ENCODE assay signal across 2 cellular contexts in the genomic region with DNA sequence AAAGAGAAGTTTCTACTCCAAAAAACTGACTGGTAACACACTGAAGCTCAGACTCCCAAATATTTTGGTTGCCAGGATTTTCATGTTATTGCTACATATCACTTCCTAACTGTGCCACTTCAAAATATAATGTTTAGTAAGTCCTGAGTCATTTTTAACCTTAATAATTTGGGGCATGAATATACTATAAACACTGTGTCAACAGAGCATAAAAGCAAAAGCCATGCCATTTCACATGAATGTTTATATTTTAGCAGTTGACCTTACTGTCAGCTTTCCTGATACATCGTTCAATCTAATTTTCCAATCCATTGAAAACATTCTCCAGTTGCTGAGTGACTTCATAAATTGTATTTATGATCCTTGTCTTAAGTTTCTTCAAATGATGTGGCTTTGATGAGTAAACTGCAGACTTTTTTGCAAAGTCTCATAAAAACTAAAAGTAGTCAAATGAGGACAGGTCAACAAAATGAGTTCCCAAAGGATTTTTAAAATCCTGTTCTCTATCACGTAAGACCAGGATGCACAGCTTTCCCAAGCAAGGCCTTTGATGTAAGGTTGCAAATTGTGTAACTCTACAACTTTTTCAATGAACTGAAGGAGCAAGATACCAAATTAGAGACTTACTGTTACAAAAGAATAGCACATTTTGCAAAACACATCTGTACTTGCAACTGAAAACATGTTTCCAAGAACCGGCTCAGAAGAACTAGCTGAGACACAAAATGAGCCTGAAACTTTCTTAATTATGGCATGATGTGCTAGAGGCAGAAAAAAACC.
TF ChIP-seq lines count a peak whose summit lies in the region.

No MANE protein-coding gene starts in this region.

TF ChIP-seq in IMR-90, 13 proteins besides CTCF, POLR2A, EP300 and RAD21:
- TF ChIP-seq MAZ (IDR thresholded peaks at IDR 0.05; ENCODE audit: borderline replicate concordance, low read depth, low read length), result no peak
- TF ChIP-seq NFE2L2 (IDR thresholded peaks at IDR 0.05; ENCODE audit: low read depth, low read length), result no peak
- TF ChIP-seq CEBPB (IDR thresholded peaks at IDR 0.05; ENCODE audit: low read depth, low read length), result peak; percentile 41; the same call in 1 of the 2 replicates
- no peak for TF ChIP-seq FOS (IDR thresholded peaks at IDR 0.05; ENCODE audit: low read depth, low read length)
- TF ChIP-seq, protein P1, sequence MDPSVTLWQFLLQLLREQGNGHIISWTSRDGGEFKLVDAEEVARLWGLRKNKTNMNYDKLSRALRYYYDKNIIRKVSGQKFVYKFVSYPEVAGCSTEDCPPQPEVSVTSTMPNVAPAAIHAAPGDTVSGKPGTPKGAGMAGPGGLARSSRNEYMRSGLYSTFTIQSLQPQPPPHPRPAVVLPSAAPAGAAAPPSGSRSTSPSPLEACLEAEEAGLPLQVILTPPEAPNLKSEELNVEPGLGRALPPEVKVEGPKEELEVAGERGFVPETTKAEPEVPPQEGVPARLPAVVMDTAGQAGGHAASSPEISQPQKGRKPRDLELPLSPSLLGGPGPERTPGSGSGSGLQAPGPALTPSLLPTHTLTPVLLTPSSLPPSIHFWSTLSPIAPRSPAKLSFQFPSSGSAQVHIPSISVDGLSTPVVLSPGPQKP (IDR thresholded peaks at IDR 0.05; ENCODE audit: borderline replicate concordance, low read depth, low read length), result no peak
- TF ChIP-seq MXI1 (IDR thresholded peaks at IDR 0.05; ENCODE audit: borderline replicate concordance, low read depth, low read length), result no peak
- no peak for TF ChIP-seq BHLHE40 (IDR thresholded peaks at IDR 0.05; ENCODE audit: low read depth, low read length)
TF ChIP-seq in IMR-90: peak in this region for 1.

TF ChIP-seq in GM12891, 5 proteins besides CTCF, POLR2A, EP300 and RAD21:
- TF ChIP-seq POLR2AphosphoS5 (IDR thresholded peaks at IDR 0.05; ENCODE audit: low read depth, low read length) (no peak), PAX5 (IDR thresholded peaks at IDR 0.05; ENCODE audit: insufficient read depth, low read length, severe bottlenecking) (no peak), TAF1 (IDR thresholded peaks at IDR 0.05; ENCODE audit: low read depth, low read length) (no peak), SPI1 (IDR thresholded peaks at IDR 0.05; ENCODE audit: low read depth, low read length) (no peak), POU2F2 (IDR thresholded peaks at IDR 0.05; ENCODE audit: low read depth, low read length) (no peak)
